7 cellular contexts compared by ENCODE assay signal in the genomic region with DNA sequence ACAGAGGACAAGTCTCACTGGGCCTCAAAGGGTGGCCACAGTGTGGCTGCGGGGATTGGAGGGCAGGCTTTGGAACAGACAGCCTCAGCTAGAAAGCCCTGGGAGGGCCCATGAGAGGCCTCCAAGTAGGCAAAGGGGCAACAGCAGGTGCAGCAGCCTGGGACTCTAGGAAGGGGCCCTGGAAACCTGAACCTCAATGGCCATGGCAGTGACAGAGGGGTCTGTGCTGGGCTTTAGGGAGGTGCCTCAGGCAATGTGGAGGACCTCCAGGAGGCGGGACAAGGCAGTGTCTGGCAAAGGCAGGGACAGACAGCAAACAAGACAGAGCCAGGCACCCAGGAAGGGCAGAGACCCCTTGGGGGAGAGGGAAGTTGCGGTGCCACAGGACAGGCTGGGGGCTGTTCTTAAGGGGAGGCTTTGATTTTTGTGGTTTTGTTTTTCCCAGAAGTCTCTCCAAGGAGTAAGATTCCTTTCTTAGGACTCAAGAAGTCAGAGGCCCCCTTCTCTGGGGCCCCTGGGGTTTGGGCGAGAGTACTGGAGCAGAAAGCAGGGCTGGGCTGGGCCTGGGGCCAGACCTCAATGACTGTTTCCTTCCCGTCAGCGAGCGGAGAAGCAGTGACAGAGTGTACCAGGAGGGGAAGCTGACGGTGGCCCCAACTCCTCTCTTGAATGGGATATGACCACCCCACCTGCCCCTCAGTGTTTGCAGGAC. TPM values are rescaled to one million over a fixed set of nuclear protein-coding genes. Genes with fewer than 3 reads are reported as not detected.
DNase-seq lines count a peak whose midpoint lies in the region; ATAC-seq and TF ChIP-seq lines count a peak whose summit lies in the region.

No MANE protein-coding gene starts in this region.

- H3K27me3 ChIP-seq in tibial nerve = no peaks in the 10 kb centered on the region

- peak; percentile 97 for DNase-seq in RPMI7951 (ENCODE audit: low read depth)
- DNase-seq in mesenteric fat pad (ENCODE audit: low spot score) = peak; percentile 95
- peak; percentile 61 to 72 for DNase-seq in tibial nerve (ENCODE audit: low spot score in 2 of 2)
- DNase-seq in NCI-H345 treated with DMSO at 0.1 percent for 48 hours (lab: John Stamatoyannopoulos, UW; ENCODE audit: unreplicated experiment) = no peak

- H3K4me3 ChIP-seq in tibial nerve = peak overlapping the region in 1 of 4 donors; percentile 6

- no peaks in the 10 kb centered on the region for H3K9me3 ChIP-seq in tibial nerve

- H3K36me3 ChIP-seq in tibial nerve = peaks cover 0 to 30% (median 0%) of the 10 kb centered on the region in 3 donors

- TF ChIP-seq CTCF in tibial nerve (IDR thresholded peaks at IDR 0.05) = no peak

- peak in 1 of 2 donors; percentile 77 for TF ChIP-seq EP300 in tibial nerve (IDR thresholded peaks at IDR 0.05)

- TF ChIP-seq POLR2A in tibial nerve (IDR thresholded peaks at IDR 0.05) = no peak

- peak; percentile 73 for ATAC-seq in GM19438 (IDR thresholded peaks at IDR 0.05; ENCODE audit: low read depth, unreplicated experiment)
- no peak for ATAC-seq in HG02763 (IDR thresholded peaks at IDR 0.05; ENCODE audit: unreplicated experiment)

- WGBS in tibial nerve, 2 donors = 2 to 3% methylated on average over 8 of the region's 8 CpGs

- peaks cover 6 to 79% (median 49%) of the 10 kb centered on the region in 4 donors for H3K4me1 ChIP-seq in tibial nerve

- H3K27ac ChIP-seq in cingulate gyrus (ENCODE audit: low read depth, low read length) (peak overlapping the region; percentile 89), tibial nerve (peak overlapping the region; percentile 78 to 92 (median 86))

RNA-seq across cellular contexts. Expression of a gene that starts 9.7 kb away (rescaled TPM):
- total RNA-seq in RPMI7951 (2014; rRNA removed; shearing (Covaris generic)) = 20.4 and 26.8 TPM in 2 replicates
- 18.6 TPM for total RNA-seq in mesenteric fat pad
- 10 to 100 TPM; 16.6 to 29.1 (median 21.5) TPM for total RNA-seq in tibial nerve

RNA-seq across cellular contexts. Expression of a gene that starts 12.1 kb away (rescaled TPM):
- total RNA-seq in RPMI7951 (2014; rRNA removed; shearing (Covaris generic)) = 26.1 and 39.7 TPM in 2 replicates
- total RNA-seq in mesenteric fat pad (92.3 TPM), tibial nerve (100 to 1,000 TPM in 2 of 4 donors, 10 to 100 TPM in 2; 69.3 to 159 (median 89.4) TPM)

RNA-seq across cellular contexts. Expression of a gene that starts 56.1 kb away (rescaled TPM):
- total RNA-seq in RPMI7951 (2014; rRNA removed; shearing (Covaris generic)) = 45.9 and 55.0 TPM in 2 replicates
- total RNA-seq in mesenteric fat pad (14.0 TPM), tibial nerve (10 to 100 TPM; 21.6 to 29.1 (median 24.4) TPM)
